ENCODE assay signal across 23 cellular contexts in genomic region chr20:58044286-58044685, GRCh38.
"Had no signal": no experiment of that assay in that cellular context is flagged by ENCODE, and none has a peak within 500 bp of the region (broad histone marks: within the 10 kb centered on the region; RNA-seq: fewer than 3 reads in every experiment).

No MANE protein-coding gene starts in this region.

- H3K36me3 Mint-ChIP-seq: mesothelial cell of epicardium; naive B cell; stimulated activated effector memory CD8-positive, alpha-beta T cell treated with anti-CD3 and anti-CD28 coated beads, Interleukin-12 subunit alpha, Interleukin-12 subunit beta, amount 100 ng/mL, for 72 hours had no signal

- DNase-seq: colonic mucosa; dermis blood vessel endothelial cell; endodermal cell; erythroblast; foreskin keratinocyte; naive B cell; occipital lobe; psoas muscle; retina; right lobe of liver; stimulated activated CD4-positive, alpha-beta T cell treated with anti-CD3 and anti-CD28 coated beads, Interleukin-4, amount 100 ng/mL, for 1 hour; stimulated activated CD8-positive, alpha-beta memory T cell treated with anti-CD3 and anti-CD28 coated beads, Interleukin-4, amount 100 ng/mL, for 48 hours; stimulated activated naive CD8-positive, alpha-beta T cell treated with anti-CD3 and anti-CD28 coated beads, Interleukin-15, Interleukin-2, amounts not matched to agents 100 U/mL and 50 U/mL, for 24 hours; thyroid gland; upper lobe of left lung; uterus had no signal

- H3K27ac Mint-ChIP-seq: endodermal cell; mesothelial cell of epicardium; stimulated activated effector memory CD8-positive, alpha-beta T cell treated with anti-CD3 and anti-CD28 coated beads, Interleukin-12 subunit alpha, Interleukin-12 subunit beta, amount 100 ng/mL, for 72 hours had no signal

- H3K36me3 ChIP-seq: colonic mucosa, right lobe of liver, suprapubic skin, thyroid gland, upper lobe of left lung, uterus had no signal

- H3K4me1 Mint-ChIP-seq: mesothelial cell of epicardium; naive B cell; stimulated activated effector memory CD8-positive, alpha-beta T cell treated with anti-CD3 and anti-CD28 coated beads, Interleukin-12 subunit alpha, Interleukin-12 subunit beta, amount 100 ng/mL, for 72 hours had no signal

- H3K9me3 ChIP-seq: colonic mucosa, psoas muscle, right lobe of liver, suprapubic skin, thyroid gland, upper lobe of left lung, uterus had no signal

- H3K4me3 Mint-ChIP-seq: endodermal cell; mesothelial cell of epicardium; naive B cell; nephron; stimulated activated effector memory CD8-positive, alpha-beta T cell treated with anti-CD3 and anti-CD28 coated beads, Interleukin-12 subunit alpha, Interleukin-12 subunit beta, amount 100 ng/mL, for 72 hours had no signal

- H3K4me3 ChIP-seq: colonic mucosa, hepatocyte, psoas muscle, right lobe of liver, suprapubic skin, thyroid gland, upper lobe of left lung, uterus had no signal

- H3K9me3 Mint-ChIP-seq: endodermal cell; mesothelial cell of epicardium; nephron; stimulated activated effector memory CD8-positive, alpha-beta T cell treated with anti-CD3 and anti-CD28 coated beads, Interleukin-12 subunit alpha, Interleukin-12 subunit beta, amount 100 ng/mL, for 72 hours had no signal

- ATAC-seq: foreskin keratinocyte; left lobe of liver; psoas muscle; right lobe of liver; stimulated activated effector memory CD8-positive, alpha-beta T cell treated with anti-CD3 and anti-CD28 coated beads, Interleukin-12 subunit alpha, Interleukin-12 subunit beta, amount 100 ng/mL, for 72 hours; stimulated activated naive CD8-positive, alpha-beta T cell treated with anti-CD3 and anti-CD28 coated beads, Interleukin-15, Interleukin-2, amounts not matched to agents 100 U/mL and 50 U/mL, for 24 hours had no signal

- H3K27ac ChIP-seq: colonic mucosa, foreskin keratinocyte, hepatocyte, parathyroid adenoma, psoas muscle, right lobe of liver, thyroid gland, upper lobe of left lung had no signal

- H3K4me1 ChIP-seq: colonic mucosa, foreskin keratinocyte, parathyroid adenoma, psoas muscle, right lobe of liver, thyroid gland had no signal
